Comparison of ENCODE assay signal across 20 cellular contexts in genomic region chr6:88532241-88532860, GRCh38.
A peak's percentile ranks its signal among the peaks of the same experiment; 100 is the strongest.
DNase-seq lines count a peak whose midpoint lies in the region; ATAC-seq and TF ChIP-seq lines count a peak whose summit lies in the region.
"Had no signal": no experiment of that assay in that cellular context is flagged by ENCODE, and none has a peak within 500 bp of the region (broad histone marks: within the 10 kb centered on the region; RNA-seq: fewer than 3 reads in every experiment).

No MANE protein-coding gene starts in this region.

- 0 out of 2 replicates have a peak overlapping the region, but pooled peaks have one; percentile 12 for H3K4me2 ChIP-seq in GM23338
- H3K4me2 ChIP-seq: A549 had no signal

- H4K20me1 ChIP-seq in GM23338 (replicated peaks; ENCODE audit: insufficient read depth) = no peaks in the 10 kb centered on the region
- H4K20me1 ChIP-seq: BLaER1 treated with 17β-estradiol and CSF1 and Interleukin-3, amounts not matched to agents 10 nM and 100 nM had no signal

- H3K4me1 ChIP-seq in GM23338 (ENCODE audit: insufficient read depth) (peaks cover 11% of the 10 kb centered on the region; the same call in 1 of the 2 replicates), esophagus muscularis mucosa (no peaks in the 10 kb centered on the region), breast epithelium (no peaks in the 10 kb centered on the region)
- H3K4me1 ChIP-seq: A549, Caco-2 had no signal

- POLR2A ChIA-PET in WTC11 (lab: Charles Lee) = no interaction called here

- TF ChIP-seq POLR2A in esophagus muscularis mucosa (IDR thresholded peaks at IDR 0.05; ENCODE audit: low read depth) = no peak
- no peak for TF ChIP-seq POLR2A in breast epithelium (IDR thresholded peaks at IDR 0.05)

- H3K27me3 ChIP-seq in GM23338 (ENCODE audit: insufficient read depth) (no peaks in the 10 kb centered on the region), esophagus muscularis mucosa (no peaks in the 10 kb centered on the region), breast epithelium (no peaks in the 10 kb centered on the region)
- H3K27me3 ChIP-seq: BLaER1 treated with 17β-estradiol and CSF1 and Interleukin-3, amounts not matched to agents 10 nM and 100 nM had no signal

- peaks cover 14% of the 10 kb centered on the region for H3K27me3 Mint-ChIP-seq in GM23338 (ENCODE audit: insufficient read depth, low read depth, poor library complexity)
- H3K27me3 Mint-ChIP-seq in WTC11 (ENCODE audit: low read depth) = peaks cover 6% of the 10 kb centered on the region; the same call in 1 of the 2 replicates
- peaks cover 11% of the 10 kb centered on the region for H3K27me3 Mint-ChIP-seq in nephron progenitor cell (ENCODE audit: low read depth, poor library complexity)

- peak; percentile 7 for DNase-seq in GM23338 (ENCODE audit: low spot score)
- DNase-seq in WTC11 (ENCODE audit: low spot score) = no peak
- peak; percentile 82 for DNase-seq in esophagus muscularis mucosa (ENCODE audit: extremely low spot score)
- DNase-seq in nephron progenitor cell = no peak
- DNase-seq in activated effector memory CD4-positive, alpha-beta T cell treated with anti-CD3 and anti-CD28 coated beads, Interleukin-2, amount 50 U/mL, for 16 hours = no peak
- no peak for DNase-seq in breast epithelium (ENCODE audit: low spot score in 2 of 2)
- DNase-seq: AML-193; Caco-2; Calu3; CD4-positive, alpha-beta T cell; CD8-positive, alpha-beta T cell; DMS79 treated with DMSO at 0.1 percent for 48 hours; GF-D8 had no signal

- ATAC-seq in GM23338 (peak; percentile 66), WTC11 (peak; percentile 55), HG02623 (IDR thresholded peaks at IDR 0.05; ENCODE audit: unreplicated experiment) (no peak), GM19395 (IDR thresholded peaks at IDR 0.05; ENCODE audit: unreplicated experiment) (no peak)
- ATAC-seq: A549; CD8-positive, alpha-beta T cell had no signal

- no peaks in the 10 kb centered on the region for H3F3A ChIP-seq in GM23338 (replicated peaks; ENCODE audit: low read depth)

- H3K4me3 ChIP-seq in GM23338 (0 out of 2 replicates have a peak overlapping the region, but pooled peaks have one; percentile 21), esophagus muscularis mucosa (no peak overlapping the region), breast epithelium (no peak overlapping the region)
- H3K4me3 ChIP-seq: A549; BLaER1 treated with 17β-estradiol and CSF1 and Interleukin-3, amounts not matched to agents 10 nM and 100 nM had no signal

- 95% methylated on average over 1 of the region's 1 CpG for WGBS in esophagus muscularis mucosa

- no peaks in the 10 kb centered on the region for H3K79me2 ChIP-seq in GM23338 (replicated peaks; ENCODE audit: insufficient read depth)

- intact Hi-C loops in esophagus muscularis mucosa (cut with DNase I) = no loop called here
- intact Hi-C loops in breast epithelium (cut with DNase I; ENCODE audit: low total_unique reads) = no loop called here

- CTCF ChIA-PET in WTC11 (lab: Charles Lee) = no interaction called here

- H3K36me3 Mint-ChIP-seq in GM23338 (ENCODE audit: low read depth) (peaks cover 6% of the 10 kb centered on the region; the same call in 2 of the 3 replicates), WTC11 (peaks cover 3% of the 10 kb centered on the region; the same call in 1 of the 2 replicates), nephron progenitor cell (ENCODE audit: low read depth) (no peaks in the 10 kb centered on the region)
- H3K36me3 Mint-ChIP-seq: CD8-positive, alpha-beta T cell had no signal

- H3K4me1 Mint-ChIP-seq in GM23338 (peaks cover 27% of the 10 kb centered on the region), WTC11 (peaks cover 37% of the 10 kb centered on the region), nephron progenitor cell (peaks cover 10% of the 10 kb centered on the region)

- H3K27ac ChIP-seq in GM23338 (ENCODE audit: low read depth) = no peak overlapping the region
- H3K27ac ChIP-seq in esophagus muscularis mucosa (replicated peaks in 1 of 4) = no peak overlapping the region
- no peak overlapping the region for H3K27ac ChIP-seq in breast epithelium
- H3K27ac ChIP-seq: 22Rv1; A549; BLaER1 treated with 17β-estradiol and CSF1 and Interleukin-3, amounts not matched to agents 10 nM and 100 nM; C4-2B had no signal

- H3K36me3 ChIP-seq in GM23338 (ENCODE audit: insufficient read depth) (no peaks in the 10 kb centered on the region; the same call in 1 of the 2 replicates), esophagus muscularis mucosa (no peaks in the 10 kb centered on the region), breast epithelium (no peaks in the 10 kb centered on the region)
- H3K36me3 ChIP-seq: BLaER1 treated with 17β-estradiol and CSF1 and Interleukin-3, amounts not matched to agents 10 nM and 100 nM had no signal

- no peak overlapping the region for H3K27ac Mint-ChIP-seq in GM23338
- no peak overlapping the region for H3K27ac Mint-ChIP-seq in WTC11
- H3K27ac Mint-ChIP-seq in nephron progenitor cell = peak overlapping the region; percentile 26
- H3K27ac Mint-ChIP-seq: B cell; CD4-positive, alpha-beta T cell; CD8-positive, alpha-beta T cell had no signal

- H3K9me3 ChIP-seq in esophagus muscularis mucosa (no peaks in the 10 kb centered on the region), breast epithelium (no peaks in the 10 kb centered on the region)
- H3K9me3 ChIP-seq: A549, Caco-2 had no signal

- no peak overlapping the region for H2AFZ ChIP-seq in GM23338

- TF ChIP-seq CTCF in GM23338 (conservative IDR thresholded peaks at IDR 0.05; ENCODE audit: low read depth in 2 of 2) = no peak
- TF ChIP-seq CTCF in WTC11 (IDR thresholded peaks at IDR 0.05) = no peak
- TF ChIP-seq CTCF in esophagus muscularis mucosa (IDR thresholded peaks at IDR 0.05) = no peak
- TF ChIP-seq CTCF in nephron progenitor cell (IDR thresholded peaks at IDR 0.05) = no peak
- no peak for TF ChIP-seq CTCF in breast epithelium (IDR thresholded peaks at IDR 0.05)

- H3K9me3 Mint-ChIP-seq in GM23338 (peaks cover 20% of the 10 kb centered on the region), WTC11 (peaks cover 23% of the 10 kb centered on the region), nephron progenitor cell (peaks cover 8% of the 10 kb centered on the region)
- H3K9me3 Mint-ChIP-seq: CD4-positive, alpha-beta T cell; CD8-positive, alpha-beta T cell had no signal

- peaks cover 12% of the 10 kb centered on the region for H3K9me2 ChIP-seq in GM23338 (ENCODE audit: insufficient read depth)

- TF ChIP-seq EP300 in esophagus muscularis mucosa (IDR thresholded peaks at IDR 0.05) = no peak

- no peak overlapping the region for H3K4me3 Mint-ChIP-seq in GM23338
- H3K4me3 Mint-ChIP-seq in WTC11 = no peak overlapping the region
- H3K4me3 Mint-ChIP-seq in nephron progenitor cell = no peak overlapping the region
- H3K4me3 Mint-ChIP-seq: B cell; CD4-positive, alpha-beta T cell; CD8-positive, alpha-beta T cell had no signal

TF ChIP-seq in GM23338, 12 proteins besides CTCF, POLR2A, EP300 and RAD21 (continues in another document):
- TF ChIP-seq ZNF114 (CRISPR knock-in tag; IDR thresholded peaks at IDR 0.05) (no peak), STAT1 (IDR thresholded peaks at IDR 0.05; ENCODE audit: unreplicated experiment) (no peak), CREB1 (CRISPR knock-in tag; IDR thresholded peaks at IDR 0.05; ENCODE audit: low read depth) (no peak), JUNB (IDR thresholded peaks at IDR 0.05; ENCODE audit: unreplicated experiment) (no peak), POLR2AphosphoS5 (IDR thresholded peaks at IDR 0.05; ENCODE audit: low read depth) (no peak), ZNF331 (CRISPR knock-in tag; IDR thresholded peaks at IDR 0.05; ENCODE audit: low read depth) (no peak), NANOG (IDR thresholded peaks at IDR 0.05; ENCODE audit: borderline replicate concordance) (no peak), EZH2phosphoT487 (IDR thresholded peaks at IDR 0.05; ENCODE audit: unreplicated experiment) (no peak), ETS1 (IDR thresholded peaks at IDR 0.05) (no peak)

TF ChIP-seq in WTC11, 78 proteins besides CTCF, POLR2A, EP300 and RAD21:
- TF ChIP-seq ZNF425 (CRISPR knock-in tag; conservative IDR thresholded peaks at IDR 0.05) (no peak), ZMAT4 (CRISPR knock-in tag; IDR thresholded peaks at IDR 0.05) (no peak), ELF4 (CRISPR knock-in tag; IDR thresholded peaks at IDR 0.05; ENCODE audit: low read depth) (no peak), USF2 (CRISPR knock-in tag; IDR thresholded peaks at IDR 0.05) (no peak), ETV6 (CRISPR knock-in tag; IDR thresholded peaks at IDR 0.05) (0 out of 2 replicates have a peak, but pooled peaks have one; percentile 54), NR1H2 (CRISPR knock-in tag; IDR thresholded peaks at IDR 0.05) (no peak)

Comparison
In these comparisons a context has a peak if more than half of its experiments do, and no peak if none do; other contexts are left out.
1. ATAC-seq: peak in GM23338 (single experiment) and WTC11 (single experiment); none in HG02623 (single experiment) and GM19395 (single experiment).
2. DNase-seq: peak in GM23338 (single experiment) and esophagus muscularis mucosa (single experiment); none in WTC11 (single experiment), nephron progenitor cell (single experiment), activated effector memory CD4-positive, alpha-beta T cell treated with anti-CD3 and anti-CD28 coated beads, Interleukin-2, amount 50 U/mL, for 16 hours (single experiment) and breast epithelium (0 of 2).